10 cellular contexts compared by ENCODE assay signal in genomic region chr22:40853961-40854360, GRCh38. TPM values are rescaled to one million over a fixed set of nuclear protein-coding genes. Genes with fewer than 3 reads are reported as not detected.
A peak's percentile ranks its signal among the peaks of the same experiment; 100 is the strongest.
DNase-seq lines count a peak whose midpoint lies in the region; ATAC-seq and TF ChIP-seq lines count a peak whose summit lies in the region.
"Had no signal": no experiment of that assay in that cellular context is flagged by ENCODE, and none has a peak within 500 bp of the region (broad histone marks: within the 10 kb centered on the region; RNA-seq: fewer than 3 reads in every experiment).

No MANE protein-coding gene starts in this region.

- H3K9me3 ChIP-seq in WERI-Rb-1 (ENCODE audit: severe bottlenecking) (no peaks in the 10 kb centered on the region), tibial nerve (no peaks in the 10 kb centered on the region)

- ATAC-seq in activated T-cell treated with anti-CD3 and anti-CD28 coated beads, Interleukin-2, amount 50 U/mL, for 72 hours (replicated peaks in 1 of 2), result no peak

- no peak for TF ChIP-seq EP300 in tibial nerve (IDR thresholded peaks at IDR 0.05)

- peak overlapping the region; percentile 37; the same call in 1 of the 2 replicates for H3K27ac ChIP-seq in WERI-Rb-1
- H3K27ac ChIP-seq in tibial nerve, result peak overlapping the region in 3 of 4 donors; percentile 3 to 99 (median 17)

- peaks cover 63% of the 10 kb centered on the region for H3K36me3 ChIP-seq in WERI-Rb-1
- peaks cover 0 to 17% (median 0%) of the 10 kb centered on the region in 3 donors for H3K36me3 ChIP-seq in tibial nerve

- H3K27me3 Mint-ChIP-seq in activated T-cell treated with anti-CD3 and anti-CD28 coated beads, Interleukin-2, amount 50 U/mL, for 72 hours (ENCODE audit: low read depth), result no peaks in the 10 kb centered on the region

- peak overlapping the region; percentile 53 to 95 for H3K4me3 Mint-ChIP-seq in activated T-cell treated with anti-CD3 and anti-CD28 coated beads, Interleukin-2, amount 50 U/mL, for 72 hours

- peaks cover 5 to 6% of the 10 kb centered on the region in 2 donors for H3K36me3 Mint-ChIP-seq in activated T-cell treated with anti-CD3 and anti-CD28 coated beads, Interleukin-2, amount 50 U/mL, for 72 hours (ENCODE audit: insufficient read depth in 2 of 2)

- H3K4me3 ChIP-seq in WERI-Rb-1 (ENCODE audit: low read depth, low read length), result no peak overlapping the region
- no peak overlapping the region for H3K4me3 ChIP-seq in tibial nerve

- no peaks in the 10 kb centered on the region for H3K27me3 ChIP-seq in WERI-Rb-1 (ENCODE audit: insufficient read depth, low read depth, severe bottlenecking)
- no peaks in the 10 kb centered on the region for H3K27me3 ChIP-seq in tibial nerve

- no peaks in the 10 kb centered on the region for H3K9me3 Mint-ChIP-seq in activated T-cell treated with anti-CD3 and anti-CD28 coated beads, Interleukin-2, amount 50 U/mL, for 72 hours

- H3K27ac Mint-ChIP-seq in activated T-cell treated with anti-CD3 and anti-CD28 coated beads, Interleukin-2, amount 50 U/mL, for 72 hours, result peak overlapping the region; percentile 78

- peaks cover 53% of the 10 kb centered on the region for H3K4me1 Mint-ChIP-seq in activated T-cell treated with anti-CD3 and anti-CD28 coated beads, Interleukin-2, amount 50 U/mL, for 72 hours (ENCODE audit: low read depth)

- TF ChIP-seq CTCF in WERI-Rb-1 (IDR thresholded peaks at IDR 0.05; ENCODE audit: low read depth, low read length) (no peak), tibial nerve (IDR thresholded peaks at IDR 0.05) (no peak)

- WGBS in tibial nerve, 2 donors, result 21 to 28% methylated on average over 3 of the region's 3 CpGs

- peaks cover 0 to 74% (median 36%) of the 10 kb centered on the region in 4 donors for H3K4me1 ChIP-seq in tibial nerve

- TF ChIP-seq POLR2A in tibial nerve (IDR thresholded peaks at IDR 0.05), result no peak

- no peak for DNase-seq in activated T-cell treated with anti-CD3 and anti-CD28 coated beads, Interleukin-2, amount 50 U/mL, for 72 hours
- DNase-seq in activated T-cell treated with anti-CD3 and anti-CD28 coated beads, Interleukin-2, amount 50 U/mL, for 1 hour, result no peak
- DNase-seq in WERI-Rb-1 (no peak), iris pigment epithelial cell (ENCODE audit: low read depth) (peak; percentile 50), tibial nerve (ENCODE audit: low spot score in 2 of 2) (no peak), AG08396 (ENCODE audit: low spot score) (no peak), D341Med (ENCODE audit: low spot score) (no peak)
- no peak for DNase-seq in activated effector memory CD4-positive, alpha-beta T cell treated with anti-CD3 and anti-CD28 coated beads, Interleukin-2, amount 50 U/mL, for 16 hours
- DNase-seq: activated CD4-positive, alpha-beta T cell treated with anti-CD3 and anti-CD28 coated beads for 1 hour had no signal

RNA-seq across cellular contexts. Expression of gene ST13, which starts 2.5 kb away (rescaled TPM):
- total RNA-seq in activated T-cell treated with anti-CD3 and anti-CD28 coated beads, Interleukin-2, amount 50 U/mL, for 72 hours, result 100 to 1,000 TPM; 194 to 217 TPM
- total RNA-seq in tibial nerve, result 100 to 1,000 TPM in 3 of 4 donors, 10 to 100 TPM in 1; 96.9 to 142 (median 114) TPM

RNA-seq across cellular contexts. Expression of gene XPNPEP3, which starts 3.0 kb away (rescaled TPM):
- 10 to 100 TPM; 19.5 to 22.5 TPM for total RNA-seq in activated T-cell treated with anti-CD3 and anti-CD28 coated beads, Interleukin-2, amount 50 U/mL, for 72 hours
- total RNA-seq in tibial nerve, result 10 to 100 TPM; 12.0 to 19.2 (median 14.0) TPM

RNA-seq across cellular contexts. Expression of gene DNAJB7, which starts 8.0 kb away (rescaled TPM):
- not detected for total RNA-seq in activated T-cell treated with anti-CD3 and anti-CD28 coated beads, Interleukin-2, amount 50 U/mL, for 72 hours
- total RNA-seq in tibial nerve, result not detected
- total RNA-seq: Daoy had no signal

RNA-seq across cellular contexts. Expression of gene SLC25A17, which starts 34.8 kb away (rescaled TPM):
- 10 to 100 TPM; 18.8 to 20.0 TPM for total RNA-seq in activated T-cell treated with anti-CD3 and anti-CD28 coated beads, Interleukin-2, amount 50 U/mL, for 72 hours
- total RNA-seq in tibial nerve, result 10 to 100 TPM; 19.3 to 34.1 (median 21.4) TPM
